ENCODE assay signal across 9 cellular contexts in the genomic region with DNA sequence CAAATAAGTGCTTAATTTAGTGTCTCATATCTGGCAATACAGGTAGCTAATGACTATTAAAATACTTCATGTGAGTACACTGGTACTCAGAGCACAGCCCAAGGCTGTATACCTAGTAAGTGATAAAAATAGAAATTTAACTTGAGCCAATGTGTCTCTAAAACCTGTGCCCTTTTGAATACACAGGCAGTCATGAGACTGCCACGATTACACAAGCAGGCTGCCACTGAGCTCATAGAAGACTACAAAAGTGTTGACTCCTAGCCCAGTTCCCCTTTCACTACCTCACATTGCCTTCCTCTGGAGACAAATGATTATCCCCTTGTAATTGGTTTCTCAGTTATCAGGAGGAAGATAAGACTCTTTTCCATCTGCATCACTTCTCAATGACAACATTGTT.
A peak's percentile ranks its signal among the peaks of the same experiment; 100 is the strongest.
DNase-seq lines count a peak whose midpoint lies in the region; ATAC-seq and TF ChIP-seq lines count a peak whose summit lies in the region.
"Had no signal": no experiment of that assay in that cellular context is flagged by ENCODE, and none has a peak within 500 bp of the region (broad histone marks: within the 10 kb centered on the region; RNA-seq: fewer than 3 reads in every experiment).

No MANE protein-coding gene starts in this region.

- H3K36me3 ChIP-seq in skeletal muscle satellite cell (ENCODE audit: insufficient read depth, low read length) = no peaks in the 10 kb centered on the region

- H3K27me3 Mint-ChIP-seq in HFFc6 (ENCODE audit: insufficient read depth) = no peaks in the 10 kb centered on the region
- H3K27me3 Mint-ChIP-seq: activated naive CD8-positive, alpha-beta T cell treated with anti-CD3 and anti-CD28 coated beads, Interleukin-2, amount 50 U/mL, for 24 hours; stimulated activated naive B cell treated with anti-CD40 and anti-IgM and Interleukin-4, amounts not matched to agents 10 μg/mL and 1 μg/mL and 100 μg/mL, for 72 hours had no signal

- H3K9ac ChIP-seq in skeletal muscle satellite cell (ENCODE audit: low read depth, low read length) = no peak overlapping the region

- peaks cover 12% of the 10 kb centered on the region for H3K4me1 ChIP-seq in skeletal muscle satellite cell (ENCODE audit: control insufficient read depth, insufficient read depth, low read length)

- intact Hi-C loops in Right ventricle myocardium superior (cut with DNase I) = no loop called here

- in situ Hi-C loops in SK-MEL-5 (cut with HindIII; ENCODE audit: low pct_unique_long_range_greater_than_20kb, low sequenced_read_pairs) = no loop called here

- peak overlapping the region; percentile 46 for H3K4me2 ChIP-seq in skeletal muscle satellite cell (ENCODE audit: low read length)

- H3K9me3 ChIP-seq in skeletal muscle satellite cell (replicated peaks; ENCODE audit: low read length) = no peaks in the 10 kb centered on the region

- TF ChIP-seq CTCF in HFFc6 (IDR thresholded peaks at IDR 0.05) = no peak

- ATAC-seq in Right ventricle myocardium superior (ENCODE audit: poor library complexity) (peak; percentile 92), HG02938 (IDR thresholded peaks at IDR 0.05; ENCODE audit: unreplicated experiment) (no peak)
- ATAC-seq: activated naive CD8-positive, alpha-beta T cell treated with anti-CD3 and anti-CD28 coated beads, Interleukin-2, amount 50 U/mL, for 24 hours; stimulated activated naive B cell treated with anti-CD40 and anti-IgM and Interleukin-4, amounts not matched to agents 10 μg/mL and 1 μg/mL and 100 μg/mL, for 72 hours had no signal

- H3K36me3 Mint-ChIP-seq in HFFc6 (ENCODE audit: low read depth) = peaks cover 6% of the 10 kb centered on the region
- H3K36me3 Mint-ChIP-seq: stimulated activated naive B cell treated with anti-CD40 and anti-IgM and Interleukin-4, amounts not matched to agents 10 μg/mL and 1 μg/mL and 100 μg/mL, for 72 hours had no signal

- peaks cover 32% of the 10 kb centered on the region for H3K4me1 Mint-ChIP-seq in HFFc6 (ENCODE audit: low read depth)
- H3K4me1 Mint-ChIP-seq: activated naive CD8-positive, alpha-beta T cell treated with anti-CD3 and anti-CD28 coated beads, Interleukin-2, amount 50 U/mL, for 24 hours; stimulated activated naive B cell treated with anti-CD40 and anti-IgM and Interleukin-4, amounts not matched to agents 10 μg/mL and 1 μg/mL and 100 μg/mL, for 72 hours had no signal

- peaks cover 12% of the 10 kb centered on the region for H3K27me3 ChIP-seq in skeletal muscle satellite cell (ENCODE audit: control insufficient read depth, insufficient read depth, low read length)

- DNase-seq in HFFc6 = no peak
- peak; percentile 47 for DNase-seq in SK-MEL-5 (ENCODE audit: low read depth, low spot score)
- peak; percentile 63 for DNase-seq in Right ventricle myocardium superior
- DNase-seq in RPMI8226 = no peak
- DNase-seq in germinal center (ENCODE audit: low spot score) = no peak
- DNase-seq: activated naive CD8-positive, alpha-beta T cell treated with anti-CD3 and anti-CD28 coated beads, Interleukin-2, amount 50 U/mL, for 24 hours; stimulated activated naive B cell treated with anti-CD40 and anti-IgM and Interleukin-4, amounts not matched to agents 10 μg/mL and 1 μg/mL and 100 μg/mL, for 72 hours had no signal

- peak overlapping the region; percentile 62; the same call in 1 of the 2 replicates for H3K27ac Mint-ChIP-seq in HFFc6
- H3K27ac Mint-ChIP-seq: activated naive CD8-positive, alpha-beta T cell treated with anti-CD3 and anti-CD28 coated beads, Interleukin-2, amount 50 U/mL, for 24 hours; stimulated activated naive B cell treated with anti-CD40 and anti-IgM and Interleukin-4, amounts not matched to agents 10 μg/mL and 1 μg/mL and 100 μg/mL, for 72 hours had no signal

- no peak overlapping the region for H3K4me3 ChIP-seq in skeletal muscle satellite cell (ENCODE audit: low read length)

- H3K9me3 Mint-ChIP-seq in HFFc6 = no peaks in the 10 kb centered on the region

- no peak overlapping the region for H3K4me3 Mint-ChIP-seq in HFFc6
- H3K4me3 Mint-ChIP-seq: activated naive CD8-positive, alpha-beta T cell treated with anti-CD3 and anti-CD28 coated beads, Interleukin-2, amount 50 U/mL, for 24 hours; stimulated activated naive B cell treated with anti-CD40 and anti-IgM and Interleukin-4, amounts not matched to agents 10 μg/mL and 1 μg/mL and 100 μg/mL, for 72 hours had no signal

Comparison
In these comparisons a context has a peak if more than half of its experiments do, and no peak if none do; other contexts are left out.
1. DNase-seq: peak in SK-MEL-5 (single experiment) and Right ventricle myocardium superior (single experiment); none in HFFc6 (single experiment), RPMI8226 (single experiment) and germinal center (single experiment).